In the genomic region with DNA sequence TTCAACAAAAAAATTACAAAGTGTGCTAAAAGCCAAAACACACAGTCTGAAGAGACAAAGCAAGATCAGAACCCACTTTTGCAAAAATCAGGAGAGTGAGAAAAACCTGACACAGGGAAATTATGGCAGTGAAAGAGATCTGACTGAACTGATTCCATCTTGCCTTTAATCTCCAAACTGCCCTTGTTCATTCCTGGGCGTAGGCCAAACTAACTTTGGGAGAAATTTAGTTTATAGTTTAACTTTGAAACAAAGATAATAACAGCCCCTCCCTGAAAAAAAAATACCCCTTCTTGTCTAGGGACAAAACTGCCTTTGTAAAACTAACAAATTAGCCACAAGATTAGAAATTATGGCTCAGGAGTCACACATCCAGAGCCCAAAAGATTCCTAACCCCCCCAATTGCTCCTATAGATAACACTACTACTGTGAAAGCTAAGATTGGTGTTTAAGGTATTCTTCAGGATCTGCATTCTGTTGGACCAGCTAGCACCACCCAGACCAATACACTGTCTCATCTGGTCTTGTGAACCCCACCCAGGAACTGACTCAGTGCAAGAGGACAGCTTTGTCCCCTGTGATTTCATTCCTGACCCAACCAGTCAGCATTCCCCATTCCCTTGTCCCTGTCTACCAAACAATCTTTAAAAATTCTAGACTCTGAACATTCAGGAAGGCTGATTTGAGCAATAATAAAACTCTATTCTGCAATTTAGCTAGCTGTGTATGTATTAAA, we compare ENCODE assay signal across 23 cellular contexts.
DNase-seq lines count a peak whose midpoint lies in the region; ATAC-seq, FAIRE-seq and TF ChIP-seq lines count a peak whose summit lies in the region.
"Had no signal": no experiment of that assay in that cellular context is flagged by ENCODE, and none has a peak within 500 bp of the region (broad histone marks: within the 10 kb centered on the region; RNA-seq: fewer than 3 reads in every experiment).

No MANE protein-coding gene starts in this region.

- no peak overlapping the region for H3K4me3 Mint-ChIP-seq in Calu3 (ENCODE audit: low read depth, unreplicated experiment)
- no peak overlapping the region for H3K4me3 Mint-ChIP-seq in chondrocyte (ENCODE audit: unreplicated experiment)
- H3K4me3 Mint-ChIP-seq: CD8-positive, alpha-beta T cell; neural progenitor cell; stimulated activated effector memory CD8-positive, alpha-beta T cell treated with anti-CD3 and anti-CD28 coated beads, Interleukin-12 subunit alpha, Interleukin-12 subunit beta, amount 100 ng/mL, for 72 hours had no signal

- no peak for FAIRE-seq in HepG2 (lab: Jason Lieb, UNC)
- FAIRE-seq in pancreas (lab: Jason Lieb, UNC): no peak
- FAIRE-seq: HTR-8/SVneo had no signal

- intact Hi-C loops in Calu3 (cut with micrococcal nuclease; ENCODE audit: unreplicated experiment): no loop called here
- intact Hi-C loops in HepG2 (cut with micrococcal nuclease; ENCODE audit: unreplicated experiment): no loop called here
- intact Hi-C loops in pancreas (cut with DNase I): no loop called here
- intact Hi-C loops in esophagus squamous epithelium (cut with DNase I): no loop called here

- H2AFZ ChIP-seq in HepG2 (ENCODE audit: low read length): no peak overlapping the region

- ATAC-seq in HepG2 (no peak), GM19023 (IDR thresholded peaks at IDR 0.05; ENCODE audit: unreplicated experiment) (no peak), pancreas (no peak), HG03135 (IDR thresholded peaks at IDR 0.05; ENCODE audit: unreplicated experiment) (no peak)
- ATAC-seq: CD8-positive, alpha-beta T cell; stimulated activated effector memory CD8-positive, alpha-beta T cell treated with anti-CD3 and anti-CD28 coated beads, Interleukin-12 subunit alpha, Interleukin-12 subunit beta, amount 100 ng/mL, for 72 hours had no signal

- H3K36me3 ChIP-seq in HepG2 (replicated peaks in 1 of 2; ENCODE audit: control insufficient read depth in 1 of 2, insufficient read depth in 2 of 2, low read length in 2 of 2): no peaks in the 10 kb centered on the region
- H3K36me3 ChIP-seq in pancreas: no peaks in the 10 kb centered on the region
- H3K36me3 ChIP-seq in esophagus squamous epithelium: no peaks in the 10 kb centered on the region
- H3K36me3 ChIP-seq: adrenal gland, neural progenitor cell had no signal

- no peaks in the 10 kb centered on the region for H3K9me3 Mint-ChIP-seq in Calu3 (ENCODE audit: low read depth, unreplicated experiment)
- no peaks in the 10 kb centered on the region for H3K9me3 Mint-ChIP-seq in chondrocyte (ENCODE audit: low read depth)
- H3K9me3 Mint-ChIP-seq: CD8-positive, alpha-beta T cell; neural progenitor cell; stimulated activated effector memory CD8-positive, alpha-beta T cell treated with anti-CD3 and anti-CD28 coated beads, Interleukin-12 subunit alpha, Interleukin-12 subunit beta, amount 100 ng/mL, for 72 hours had no signal

- TF ChIP-seq EP300 in HepG2 (IDR thresholded peaks at IDR 0.05; ENCODE audit: low read depth in 2 of 2, low read length in 2 of 2) (no peak), HepG2 (CRISPR knock-in tag; IDR thresholded peaks at IDR 0.05; ENCODE audit: borderline replicate concordance) (no peak)

- TF ChIP-seq RAD21 in HepG2 (CRISPR knock-in tag; IDR thresholded peaks at IDR 0.05): no peak

- H3K4me1 ChIP-seq in HepG2 (ENCODE audit: insufficient read depth, low read length) (peaks cover 22% of the 10 kb centered on the region), pancreas (no peaks in the 10 kb centered on the region), esophagus squamous epithelium (no peaks in the 10 kb centered on the region)
- H3K4me1 ChIP-seq: adrenal gland had no signal

- H3K36me3 Mint-ChIP-seq in Calu3 (ENCODE audit: insufficient read depth, unreplicated experiment) (no peaks in the 10 kb centered on the region), chondrocyte (ENCODE audit: low read depth) (no peaks in the 10 kb centered on the region)
- H3K36me3 Mint-ChIP-seq: CD8-positive, alpha-beta T cell; neural progenitor cell; stimulated activated effector memory CD8-positive, alpha-beta T cell treated with anti-CD3 and anti-CD28 coated beads, Interleukin-12 subunit alpha, Interleukin-12 subunit beta, amount 100 ng/mL, for 72 hours had no signal

- BruUV-seq in Calu3 (replicated peaks; lab: Mats Ljungman, UMichigan) (no TSS peak), HepG2 (replicated peaks; lab: Mats Ljungman, UMichigan) (no TSS peak)

- TF ChIP-seq POLR2A in HepG2 (IDR thresholded peaks at IDR 0.05; ENCODE audit: insufficient read depth in 1 of 2, low read depth in 2 of 2, low read length in 2 of 2) (no peak), esophagus squamous epithelium (IDR thresholded peaks at IDR 0.05) (no peak)

- in situ Hi-C loops in HepG2 (cut with HindIII; ENCODE audit: extremely low pct_ligation_motif_present, low pct_unique_long_range_greater_than_20kb): no loop called here

- DNase-seq in Calu3: peak; percentile 6
- DNase-seq in HS-5 (ENCODE audit: low read depth): peak; percentile 19
- no peak for DNase-seq in chondrocyte (ENCODE audit: low spot score)
- peak; percentile 24 for DNase-seq in HepG2 (ENCODE audit: low spot score)
- DNase-seq in pancreas: no peak
- no peak for DNase-seq in esophagus squamous epithelium (lab: John Stamatoyannopoulos, UW)
- DNase-seq: activated CD4-positive, CD25-positive, alpha-beta regulatory T cell treated with anti-CD3 and anti-CD28 coated beads, Interleukin-2, amount 50 U/mL, for 72 hours; activated effector memory CD4-positive, alpha-beta T cell treated with Interleukin-2 at 50 U/mL for 16 hours; adrenal gland; CD8-positive, alpha-beta T cell; central memory CD4-positive, alpha-beta T cell; effector CD4-positive, alpha-beta T cell; hippocampal formation; midbrain; NCI-H1417; NCI-H2171; T1000 had no signal

- no peak overlapping the region for H3K27ac Mint-ChIP-seq in Calu3 (ENCODE audit: unreplicated experiment)
- H3K27ac Mint-ChIP-seq in chondrocyte (ENCODE audit: unreplicated experiment): peak overlapping the region; percentile 59
- H3K27ac Mint-ChIP-seq: CD8-positive, alpha-beta T cell; neural progenitor cell; stimulated activated effector memory CD8-positive, alpha-beta T cell treated with anti-CD3 and anti-CD28 coated beads, Interleukin-12 subunit alpha, Interleukin-12 subunit beta, amount 100 ng/mL, for 72 hours had no signal

- no peaks in the 10 kb centered on the region for H3K79me2 ChIP-seq in HepG2 (ENCODE audit: insufficient read depth, low read length)

- H3K27me3 ChIP-seq in HepG2 (ENCODE audit: control insufficient read depth in 1 of 2, insufficient read depth in 2 of 2, low read length in 2 of 2): no peaks in the 10 kb centered on the region
- H3K27me3 ChIP-seq in pancreas: no peaks in the 10 kb centered on the region
- H3K27me3 ChIP-seq in esophagus squamous epithelium: no peaks in the 10 kb centered on the region
- H3K27me3 ChIP-seq: adrenal gland, neural progenitor cell had no signal

- no peaks in the 10 kb centered on the region for H4K20me1 ChIP-seq in HepG2 (ENCODE audit: insufficient read depth, low read length)

- WGBS in HepG2 (ENCODE audit: low lambda C conversion rate): 84% methylated on average over 1 of the region's 1 CpG
- 35 to 53% methylated on average over 1 of the region's 1 CpG for WGBS in pancreas, 2 donors
- WGBS in esophagus squamous epithelium, 2 donors: 75 to 89% methylated on average over 1 of the region's 1 CpG

- H3K27ac ChIP-seq in HepG2 (ENCODE audit: extremely low read length, insufficient read depth, low read length) (no peak overlapping the region), pancreas (no peak overlapping the region), esophagus squamous epithelium (no peak overlapping the region)
- H3K27ac ChIP-seq: adrenal gland, neural progenitor cell, SK-N-MC had no signal

- no peak overlapping the region for H3K4me2 ChIP-seq in HepG2 (ENCODE audit: low read depth, low read length)
- H3K4me2 ChIP-seq: neural progenitor cell had no signal

- H3K27me3 Mint-ChIP-seq in Calu3 (ENCODE audit: unreplicated experiment): no peaks in the 10 kb centered on the region
- H3K27me3 Mint-ChIP-seq in chondrocyte (ENCODE audit: low read depth): no peaks in the 10 kb centered on the region

- H3K4me1 Mint-ChIP-seq in Calu3 (ENCODE audit: low read depth, unreplicated experiment) (peaks cover 18% of the 10 kb centered on the region), chondrocyte (ENCODE audit: low read depth) (peaks cover 11% of the 10 kb centered on the region)
- H3K4me1 Mint-ChIP-seq: stimulated activated effector memory CD8-positive, alpha-beta T cell treated with anti-CD3 and anti-CD28 coated beads, Interleukin-12 subunit alpha, Interleukin-12 subunit beta, amount 100 ng/mL, for 72 hours had no signal

- H3K4me3 ChIP-seq in HepG2 (replicated peaks in 1 of 3; ENCODE audit: insufficient read depth in 1 of 3, low read depth in 2 of 3, low read length in 3 of 3): no peak overlapping the region
- no peak overlapping the region for H3K4me3 ChIP-seq in pancreas
- H3K4me3 ChIP-seq in esophagus squamous epithelium: no peak overlapping the region
- H3K4me3 ChIP-seq: adrenal gland, neural progenitor cell, SK-N-MC had no signal

- CTCF ChIA-PET in Calu3 (lab: Charles Lee) (interaction anchor here (0.6 kb wide), 1 partner anchor 67 kb away, joined by 4 read pairs; no protein-coding TSS in a partner anchor), HepG2 (lab: Yijun Ruan, JAX; ENCODE audit: low intra/inter-chr PET ratio, low total read pairs) (no interaction called here)

- H3K9me3 ChIP-seq in HepG2 (ENCODE audit: low read length) (no peaks in the 10 kb centered on the region), pancreas (no peaks in the 10 kb centered on the region), esophagus squamous epithelium (no peaks in the 10 kb centered on the region)
- H3K9me3 ChIP-seq: adrenal gland had no signal

- POLR2A ChIA-PET in HepG2 (lab: Yijun Ruan, JAX): interaction anchor here (0.7 to 1.0 kb wide), 2 partner anchors 17 to 155 kb away, joined by 3 read pairs; no protein-coding TSS in a partner anchor

- no peak overlapping the region for H3K9ac ChIP-seq in HepG2 (ENCODE audit: insufficient read depth, low read depth, low read length)
- H3K9ac ChIP-seq: neural progenitor cell had no signal

- TF ChIP-seq CTCF in Calu3 (IDR thresholded peaks at IDR 0.05; ENCODE audit: unreplicated experiment): no peak
- no peak for TF ChIP-seq CTCF in chondrocyte (IDR thresholded peaks at IDR 0.05)
- TF ChIP-seq CTCF in HepG2 (CRISPR knock-in tag; IDR thresholded peaks at IDR 0.05): no peak
- no peak for TF ChIP-seq CTCF in pancreas (IDR thresholded peaks at IDR 0.05)
- no peak for TF ChIP-seq CTCF in esophagus squamous epithelium (IDR thresholded peaks at IDR 0.05)

TF ChIP-seq in HepG2, 621 proteins besides CTCF, POLR2A, EP300 and RAD21 (continues in another document):
- TF ChIP-seq ETV5 (CRISPR knock-in tag; IDR thresholded peaks at IDR 0.05; ENCODE audit: borderline replicate concordance) (peak; percentile 17; the same call in 1 of the 2 replicates), FOXP1 (IDR thresholded peaks at IDR 0.05) (no peak), FOXP1 (CRISPR knock-in tag; IDR thresholded peaks at IDR 0.05) (0 out of 2 replicates have a peak, but pooled peaks have one; percentile 37), HMG20A (CRISPR knock-in tag; IDR thresholded peaks at IDR 0.05; ENCODE audit: borderline replicate concordance) (peak; percentile 3; the same call in 1 of the 2 replicates), BRD4 (CRISPR knock-in tag; IDR thresholded peaks at IDR 0.05) (no peak), FOSL2 (CRISPR knock-in tag; IDR thresholded peaks at IDR 0.05) (peak; percentile 52; the same call in 1 of the 2 replicates)

Comparison
In these comparisons a context has a peak if more than half of its experiments do, and no peak if none do; other contexts are left out.
1. DNase-seq: peak in Calu3 (single experiment), HS-5 (single experiment) and HepG2 (single experiment); none in chondrocyte (single experiment), pancreas (0 of 6) and esophagus squamous epithelium (single experiment).